21 cellular contexts compared by ENCODE assay signal in the genomic region with DNA sequence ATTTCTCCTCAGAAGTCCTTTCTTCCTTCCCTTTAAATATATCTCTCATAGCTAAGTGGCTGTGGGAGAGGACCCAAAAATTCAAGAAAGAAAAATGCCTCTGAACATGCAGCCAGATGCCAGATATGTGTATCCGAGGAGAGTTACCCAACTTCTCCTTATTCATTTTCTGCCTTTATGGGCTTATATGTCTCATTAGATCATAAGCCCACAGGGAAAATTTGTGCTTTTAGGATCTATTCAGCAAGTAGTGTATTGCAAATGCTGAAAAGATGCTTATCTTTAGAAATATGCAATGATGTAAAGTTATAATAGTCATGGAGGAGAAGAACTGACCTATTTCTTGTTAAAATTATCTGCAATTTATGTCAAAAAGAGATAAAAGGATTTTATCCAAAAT.
DNase-seq lines count a peak whose midpoint lies in the region; ATAC-seq, FAIRE-seq and TF ChIP-seq lines count a peak whose summit lies in the region.
"Had no signal": no experiment of that assay in that cellular context is flagged by ENCODE, and none has a peak within 500 bp of the region (broad histone marks: within the 10 kb centered on the region; RNA-seq: fewer than 3 reads in every experiment).

No MANE protein-coding gene starts in this region.

- ATAC-seq in HG03439 (IDR thresholded peaks at IDR 0.05; ENCODE audit: unreplicated experiment), result no peak

- no peak for TF ChIP-seq POLR2A in thyroid gland (IDR thresholded peaks at IDR 0.05)

- H3K9ac ChIP-seq in astrocyte (ENCODE audit: low read length), result no peak overlapping the region
- H3K9ac ChIP-seq: BLaER1 treated with 17β-estradiol and CSF1 and Interleukin-3, amounts not matched to agents 10 nM and 100 nM; KMS-11 had no signal

- no peak overlapping the region for H3K27ac Mint-ChIP-seq in astrocyte (ENCODE audit: unreplicated experiment)
- H3K27ac Mint-ChIP-seq: CD8-positive, alpha-beta memory T cell had no signal

- H3K4me3 ChIP-seq in astrocyte (ENCODE audit: insufficient read depth, low read depth, low read length) (no peak overlapping the region), thyroid gland (replicated peaks in 1 of 3) (no peak overlapping the region)
- H3K4me3 ChIP-seq: BLaER1 treated with 17β-estradiol and CSF1 and Interleukin-3, amounts not matched to agents 10 nM and 100 nM; Peyer's patch had no signal

- no peaks in the 10 kb centered on the region for H3K27me3 ChIP-seq in astrocyte (ENCODE audit: insufficient read depth, low read length)
- no peaks in the 10 kb centered on the region for H3K27me3 ChIP-seq in thyroid gland
- H3K27me3 ChIP-seq: BLaER1 treated with 17β-estradiol and CSF1 and Interleukin-3, amounts not matched to agents 10 nM and 100 nM; Peyer's patch had no signal

- H3K27ac ChIP-seq in astrocyte (ENCODE audit: low read depth, low read length) (no peak overlapping the region), thyroid gland (peak overlapping the region in 2 of 3 donors; percentile 46 to 54)
- H3K27ac ChIP-seq: BLaER1 treated with 17β-estradiol and CSF1 and Interleukin-3, amounts not matched to agents 10 nM and 100 nM; KMS-11; Peyer's patch had no signal

- H3K4me2 ChIP-seq in astrocyte (ENCODE audit: low read length), result no peak overlapping the region
- H3K4me2 ChIP-seq: BLaER1 treated with 17β-estradiol and CSF1 and Interleukin-3, amounts not matched to agents 10 nM and 100 nM; KMS-11 had no signal

- intact Hi-C loops in thyroid gland (cut with DNase I), result no loop called here

- DNase-seq in GM03348 (ENCODE audit: low spot score) (peak; percentile 45), astrocyte (ENCODE audit: low read depth) (peak; percentile 25), fibroblast of the conjunctiva (ENCODE audit: low read depth) (peak; percentile 3), thyroid gland (no peak), NCI-H1694 treated with DMSO at 0.1 percent for 48 hours (lab: John Stamatoyannopoulos, UW) (no peak), urothelium cell line (ENCODE audit: low spot score) (no peak)
- DNase-seq: ACHN; CD8-positive, alpha-beta memory T cell; DND-41; GF-D8; GOT3; NCI-H1092 treated with DMSO at 0.1 percent for 48 hours; NCI-H1694; NCI-H226; NCI-H524 treated with DMSO at 0.1 percent for 48 hours; Peyer's patch; Right ventricle myocardium superior had no signal

- H3K27me3 Mint-ChIP-seq in astrocyte (ENCODE audit: low read depth, unreplicated experiment), result no peaks in the 10 kb centered on the region
- H3K27me3 Mint-ChIP-seq: CD8-positive, alpha-beta memory T cell had no signal

- H3K4me1 ChIP-seq in astrocyte (ENCODE audit: insufficient read depth, low read length), result peaks cover 5% of the 10 kb centered on the region
- H3K4me1 ChIP-seq in thyroid gland, result peaks cover 9 to 16% of the 10 kb centered on the region in 2 donors
- H3K4me1 ChIP-seq: Peyer's patch had no signal

- no peak overlapping the region for H3K4me3 Mint-ChIP-seq in astrocyte (ENCODE audit: unreplicated experiment)
- H3K4me3 Mint-ChIP-seq: CD8-positive, alpha-beta memory T cell had no signal

- H3K4me1 Mint-ChIP-seq in astrocyte (ENCODE audit: low read depth, unreplicated experiment), result peaks cover 15% of the 10 kb centered on the region
- H3K4me1 Mint-ChIP-seq: CD8-positive, alpha-beta memory T cell had no signal

- H3K36me3 Mint-ChIP-seq in astrocyte (ENCODE audit: low read depth, unreplicated experiment), result peaks cover 1% of the 10 kb centered on the region
- H3K36me3 Mint-ChIP-seq: CD8-positive, alpha-beta memory T cell had no signal

- H3K36me3 ChIP-seq in astrocyte (ENCODE audit: insufficient read depth, low read length) (no peaks in the 10 kb centered on the region), thyroid gland (no peaks in the 10 kb centered on the region)
- H3K36me3 ChIP-seq: BLaER1 treated with 17β-estradiol and CSF1 and Interleukin-3, amounts not matched to agents 10 nM and 100 nM; Peyer's patch had no signal

- no peak for FAIRE-seq in astrocyte (lab: Jason Lieb, UNC)
- FAIRE-seq in urothelium cell line (lab: Jason Lieb, UNC), result no peak
- FAIRE-seq: GM12892 had no signal

- H3K9me3 ChIP-seq in astrocyte (ENCODE audit: insufficient read depth, low read depth, low read length) (no peaks in the 10 kb centered on the region), thyroid gland (no peaks in the 10 kb centered on the region)
- H3K9me3 ChIP-seq: Peyer's patch had no signal

- no peak overlapping the region for H2AFZ ChIP-seq in astrocyte (ENCODE audit: low read depth, low read length)

- no peak for TF ChIP-seq CTCF in astrocyte (IDR thresholded peaks at IDR 0.05; ENCODE audit: insufficient read depth, low read depth, low read length)
- TF ChIP-seq CTCF in thyroid gland (IDR thresholded peaks at IDR 0.05), result no peak

- no peaks in the 10 kb centered on the region for H4K20me1 ChIP-seq in astrocyte (ENCODE audit: insufficient read depth, low read length)
- H4K20me1 ChIP-seq: BLaER1 treated with 17β-estradiol and CSF1 and Interleukin-3, amounts not matched to agents 10 nM and 100 nM had no signal

- WGBS in thyroid gland, 2 donors, result 66 to 91% methylated on average over 1 of the region's 1 CpG

- H3K9me3 Mint-ChIP-seq in astrocyte (ENCODE audit: unreplicated experiment), result peaks cover 3% of the 10 kb centered on the region

- H3K79me2 ChIP-seq in astrocyte (ENCODE audit: insufficient read depth, low read length), result no peaks in the 10 kb centered on the region

Comparison
In these comparisons a context has a peak if more than half of its experiments do, and no peak if none do; other contexts are left out.
1. DNase-seq: peak in GM03348 (single experiment), astrocyte (single experiment) and fibroblast of the conjunctiva (single experiment); none in thyroid gland (0 of 2), NCI-H1694 treated with DMSO at 0.1 percent for 48 hours (single experiment) and urothelium cell line (single experiment).